Comparison of ENCODE assay signal across 16 cellular contexts in the genomic region with DNA sequence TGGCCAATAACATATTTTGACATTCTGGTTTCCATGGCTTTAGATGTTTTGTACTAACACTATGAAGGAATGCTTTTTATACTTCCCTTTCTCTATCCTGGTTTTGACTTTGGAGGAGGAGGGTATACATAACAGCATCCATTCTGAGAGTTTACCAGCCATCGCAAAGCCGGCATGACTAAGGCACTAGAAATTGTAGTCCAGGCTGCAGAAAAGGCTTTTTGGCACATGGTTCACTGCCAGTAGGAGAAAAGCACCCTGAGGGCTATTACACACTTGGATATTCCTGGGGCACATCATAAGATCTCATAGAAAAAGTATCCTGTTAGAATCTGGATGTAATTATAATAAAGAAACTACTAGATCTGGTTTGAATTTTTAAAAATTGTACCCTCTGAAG.
A peak's percentile ranks its signal among the peaks of the same experiment; 100 is the strongest.
DNase-seq lines count a peak whose midpoint lies in the region; ATAC-seq and TF ChIP-seq lines count a peak whose summit lies in the region.
"Had no signal": no experiment of that assay in that cellular context is flagged by ENCODE, and none has a peak within 500 bp of the region (broad histone marks: within the 10 kb centered on the region; RNA-seq: fewer than 3 reads in every experiment).

No MANE protein-coding gene starts in this region.

- H3F3A ChIP-seq in PC-3 (ENCODE audit: low read length, unreplicated experiment), result no peaks in the 10 kb centered on the region

- H2AFZ ChIP-seq in PC-3 (ENCODE audit: low read length), result no peak overlapping the region

- POLR2A ChIA-PET in activated CD8-positive, alpha-beta T cell treated with anti-CD3 and anti-CD28 coated beads for 36 hours (lab: Charles Lee), result no interaction called here
- POLR2A ChIA-PET in activated CD8-positive, alpha-beta T cell treated with anti-CD3 and anti-CD28 coated beads, Interleukin-2, amount 10 ng/mL, durations not matched to agents 7 days and 5 days (lab: Charles Lee), result no interaction called here
- POLR2A ChIA-PET in PC-3 (lab: Charles Lee; ENCODE audit: unreplicated experiment), result no interaction called here

- no peaks in the 10 kb centered on the region for H3K79me2 ChIP-seq in PC-3 (ENCODE audit: low read length)

- H3K36me3 Mint-ChIP-seq in activated CD8-positive, alpha-beta T cell treated with anti-CD3 and anti-CD28 coated beads for 36 hours (ENCODE audit: low read depth), result peaks cover 63% of the 10 kb centered on the region
- peaks cover 71% of the 10 kb centered on the region for H3K36me3 Mint-ChIP-seq in activated CD8-positive, alpha-beta T cell treated with anti-CD3 and anti-CD28 coated beads, Interleukin-2, amount 10 ng/mL, durations not matched to agents 7 days and 5 days (ENCODE audit: low read depth)
- H3K36me3 Mint-ChIP-seq in activated CD8-positive, alpha-beta memory T cell treated with anti-CD3 and anti-CD28 coated beads, Interleukin-2, amount 10 ng/mL, durations not matched to agents 7 days and 5 days, result peaks cover 52% of the 10 kb centered on the region

- no peaks in the 10 kb centered on the region for H3K27me3 ChIP-seq in PC-3 (ENCODE audit: low read length)
- H3K27me3 ChIP-seq: SJCRH30, spleen, upper lobe of left lung had no signal

- no peak for ATAC-seq in activated CD8-positive, alpha-beta T cell treated with anti-CD3 and anti-CD28 coated beads for 36 hours
- ATAC-seq in activated CD8-positive, alpha-beta T cell treated with anti-CD3 and anti-CD28 coated beads, Interleukin-2, amount 10 ng/mL, durations not matched to agents 7 days and 5 days, result no peak
- ATAC-seq in PC-3 (peak; percentile 75), HG02852 (IDR thresholded peaks at IDR 0.05; ENCODE audit: unreplicated experiment) (no peak)
- ATAC-seq in activated CD8-positive, alpha-beta memory T cell treated with anti-CD3 and anti-CD28 coated beads, Interleukin-2, amount 10 ng/mL, durations not matched to agents 7 days and 5 days, result no peak
- ATAC-seq: A549 had no signal

- no peak overlapping the region for H3K9ac ChIP-seq in PC-3 (ENCODE audit: low read length)

- H3K36me3 ChIP-seq in PC-3 (ENCODE audit: low read depth, low read length), result peaks cover 18% of the 10 kb centered on the region

- H3K4me2 ChIP-seq in PC-3 (ENCODE audit: low read length), result no peak overlapping the region
- H3K4me2 ChIP-seq: A549 had no signal

- no peaks in the 10 kb centered on the region for H3K27me3 Mint-ChIP-seq in activated CD8-positive, alpha-beta T cell treated with anti-CD3 and anti-CD28 coated beads for 36 hours
- no peaks in the 10 kb centered on the region for H3K27me3 Mint-ChIP-seq in activated CD8-positive, alpha-beta T cell treated with anti-CD3 and anti-CD28 coated beads, Interleukin-2, amount 10 ng/mL, durations not matched to agents 7 days and 5 days (ENCODE audit: low read depth)
- no peaks in the 10 kb centered on the region for H3K27me3 Mint-ChIP-seq in activated CD8-positive, alpha-beta memory T cell treated with anti-CD3 and anti-CD28 coated beads, Interleukin-2, amount 10 ng/mL, durations not matched to agents 7 days and 5 days
- H3K27me3 Mint-ChIP-seq: dendritic cell treated with granulocyte-macrophage colony-stimulating factor and Interleukin-4, amounts not matched to agents 40 ng/mL and 50 ng/mL, for 4 days had no signal

- H3K4me1 Mint-ChIP-seq in activated CD8-positive, alpha-beta T cell treated with anti-CD3 and anti-CD28 coated beads for 36 hours (ENCODE audit: low read depth), result peaks cover 47% of the 10 kb centered on the region
- H3K4me1 Mint-ChIP-seq in activated CD8-positive, alpha-beta T cell treated with anti-CD3 and anti-CD28 coated beads, Interleukin-2, amount 10 ng/mL, durations not matched to agents 7 days and 5 days (ENCODE audit: low read depth), result peaks cover 38% of the 10 kb centered on the region
- H3K4me1 Mint-ChIP-seq in activated CD8-positive, alpha-beta memory T cell treated with anti-CD3 and anti-CD28 coated beads, Interleukin-2, amount 10 ng/mL, durations not matched to agents 7 days and 5 days, result peaks cover 32% of the 10 kb centered on the region

- no peak for DNase-seq in activated CD8-positive, alpha-beta T cell treated with anti-CD3 and anti-CD28 coated beads for 36 hours
- no peak for DNase-seq in activated CD8-positive, alpha-beta T cell treated with anti-CD3 and anti-CD28 coated beads, Interleukin-2, amount 10 ng/mL, durations not matched to agents 7 days and 5 days
- DNase-seq in PC-3 (peak; percentile 54), epithelial cell of prostate (ENCODE audit: low read depth, low spot score) (peak; percentile 3), renal cortical epithelial cell (ENCODE audit: low read depth) (peak; percentile 67)
- DNase-seq in activated CD8-positive, alpha-beta memory T cell treated with anti-CD3 and anti-CD28 coated beads, Interleukin-2, amount 10 ng/mL, durations not matched to agents 7 days and 5 days, result no peak
- DNase-seq in stimulated activated CD4-positive, alpha-beta T cell treated with anti-CD3 and anti-CD28 coated beads, Interleukin-12 subunit alpha, Interleukin-12 subunit beta, amount 100 ng/mL, for 4 hours, result no peak
- DNase-seq: DMS79, NCI-H1694, SJCRH30, spleen, upper lobe of left lung had no signal

- intact Hi-C loops in activated CD8-positive, alpha-beta T cell treated with anti-CD3 and anti-CD28 coated beads for 36 hours (cut with micrococcal nuclease), result no loop called here
- intact Hi-C loops in PC-3 (cut with micrococcal nuclease), result loop anchor here (2.0 kb wide), 1 partner anchor 14 kb away; no protein-coding TSS in a partner anchor

- H3K4me3 Mint-ChIP-seq in activated CD8-positive, alpha-beta T cell treated with anti-CD3 and anti-CD28 coated beads for 36 hours, result no peak overlapping the region
- no peak overlapping the region for H3K4me3 Mint-ChIP-seq in activated CD8-positive, alpha-beta T cell treated with anti-CD3 and anti-CD28 coated beads, Interleukin-2, amount 10 ng/mL, durations not matched to agents 7 days and 5 days
- H3K4me3 Mint-ChIP-seq in activated CD8-positive, alpha-beta memory T cell treated with anti-CD3 and anti-CD28 coated beads, Interleukin-2, amount 10 ng/mL, durations not matched to agents 7 days and 5 days, result no peak overlapping the region
- H3K4me3 Mint-ChIP-seq: dendritic cell treated with granulocyte-macrophage colony-stimulating factor and Interleukin-4, amounts not matched to agents 40 ng/mL and 50 ng/mL, for 4 days; neural crest cell had no signal

- BruUV-seq in PC-3 (replicated peaks; lab: Mats Ljungman, UMichigan), result no TSS peak

- no peaks in the 10 kb centered on the region for H3K9me3 Mint-ChIP-seq in activated CD8-positive, alpha-beta T cell treated with anti-CD3 and anti-CD28 coated beads for 36 hours
- no peaks in the 10 kb centered on the region for H3K9me3 Mint-ChIP-seq in activated CD8-positive, alpha-beta T cell treated with anti-CD3 and anti-CD28 coated beads, Interleukin-2, amount 10 ng/mL, durations not matched to agents 7 days and 5 days (ENCODE audit: insufficient read depth)
- H3K9me3 Mint-ChIP-seq in activated CD8-positive, alpha-beta memory T cell treated with anti-CD3 and anti-CD28 coated beads, Interleukin-2, amount 10 ng/mL, durations not matched to agents 7 days and 5 days (ENCODE audit: low read depth), result no peaks in the 10 kb centered on the region
- H3K9me3 Mint-ChIP-seq: dendritic cell treated with granulocyte-macrophage colony-stimulating factor and Interleukin-4, amounts not matched to agents 40 ng/mL and 50 ng/mL, for 4 days; neural crest cell had no signal

- CTCF ChIA-PET in activated CD8-positive, alpha-beta T cell treated with anti-CD3 and anti-CD28 coated beads for 36 hours (lab: Charles Lee), result no interaction called here
- CTCF ChIA-PET in activated CD8-positive, alpha-beta T cell treated with anti-CD3 and anti-CD28 coated beads, Interleukin-2, amount 10 ng/mL, durations not matched to agents 7 days and 5 days (lab: Charles Lee), result no interaction called here
- CTCF ChIA-PET in PC-3 (lab: Charles Lee), result interaction anchor here (0.6 kb wide), 1 partner anchor 94 kb away, joined by 3 read pairs; no protein-coding TSS in a partner anchor
- CTCF ChIA-PET in activated CD8-positive, alpha-beta memory T cell treated with anti-CD3 and anti-CD28 coated beads, Interleukin-2, amount 10 ng/mL, durations not matched to agents 7 days and 5 days (lab: Charles Lee), result no interaction called here

- no peaks in the 10 kb centered on the region for H3K9me2 ChIP-seq in PC-3 (replicated peaks; ENCODE audit: low read length)

- TF ChIP-seq CTCF in activated CD8-positive, alpha-beta T cell treated with anti-CD3 and anti-CD28 coated beads for 36 hours (IDR thresholded peaks at IDR 0.05), result no peak
- TF ChIP-seq CTCF in PC-3 (conservative IDR thresholded peaks at IDR 0.05; ENCODE audit: low read depth, low read length), result no peak

- no peaks in the 10 kb centered on the region for H3K9me3 ChIP-seq in PC-3 (ENCODE audit: low read length)
- H3K9me3 ChIP-seq: A549, SJCRH30, spleen, upper lobe of left lung had no signal

- H4K20me1 ChIP-seq in PC-3 (ENCODE audit: low read length), result no peaks in the 10 kb centered on the region

- H3K4me3 ChIP-seq in PC-3 (ENCODE audit: low read length), result no peak overlapping the region
- H3K4me3 ChIP-seq: A549, SJCRH30, spleen, upper lobe of left lung had no signal

- H3K4me1 ChIP-seq in PC-3 (ENCODE audit: insufficient read depth, low read length), result no peaks in the 10 kb centered on the region; the same call in 1 of the 2 replicates
- H3K4me1 ChIP-seq: SJCRH30 had no signal

- H3K27ac ChIP-seq in PC-3 (ENCODE audit: low read length), result no peak overlapping the region
- H3K27ac ChIP-seq in epithelial cell of prostate, result no peak overlapping the region
- H3K27ac ChIP-seq: A549, SJCRH30, upper lobe of left lung had no signal

- H3K27ac Mint-ChIP-seq in activated CD8-positive, alpha-beta T cell treated with anti-CD3 and anti-CD28 coated beads for 36 hours, result peak overlapping the region; percentile 31
- H3K27ac Mint-ChIP-seq in activated CD8-positive, alpha-beta T cell treated with anti-CD3 and anti-CD28 coated beads, Interleukin-2, amount 10 ng/mL, durations not matched to agents 7 days and 5 days, result no peak overlapping the region
- H3K27ac Mint-ChIP-seq in activated CD8-positive, alpha-beta memory T cell treated with anti-CD3 and anti-CD28 coated beads, Interleukin-2, amount 10 ng/mL, durations not matched to agents 7 days and 5 days, result no peak overlapping the region
- H3K27ac Mint-ChIP-seq: dendritic cell treated with granulocyte-macrophage colony-stimulating factor and Interleukin-4, amounts not matched to agents 40 ng/mL and 50 ng/mL, for 4 days had no signal

Comparison
In these comparisons a context has a peak if more than half of its experiments do, and no peak if none do; other contexts are left out.
1. DNase-seq: peak in PC-3 (single experiment), epithelial cell of prostate (single experiment) and renal cortical epithelial cell (single experiment); none in activated CD8-positive, alpha-beta T cell treated with anti-CD3 and anti-CD28 coated beads for 36 hours (single experiment), activated CD8-positive, alpha-beta T cell treated with anti-CD3 and anti-CD28 coated beads, Interleukin-2, amount 10 ng/mL, durations not matched to agents 7 days and 5 days (single experiment), activated CD8-positive, alpha-beta memory T cell treated with anti-CD3 and anti-CD28 coated beads, Interleukin-2, amount 10 ng/mL, durations not matched to agents 7 days and 5 days (single experiment) and stimulated activated CD4-positive, alpha-beta T cell treated with anti-CD3 and anti-CD28 coated beads, Interleukin-12 subunit alpha, Interleukin-12 subunit beta, amount 100 ng/mL, for 4 hours (single experiment).